In genomic region chr4:109166126-109166525, GRCh38 we compare ENCODE assay signal across 21 cellular contexts.
"Had no signal": no experiment of that assay in that cellular context is flagged by ENCODE, and none has a peak within 500 bp of the region (broad histone marks: within the 10 kb centered on the region; RNA-seq: fewer than 3 reads in every experiment).

No MANE protein-coding gene starts in this region.

- H3K79me2 ChIP-seq: hepatocyte had no signal

- H3K27me3 Mint-ChIP-seq: dendritic cell treated with granulocyte-macrophage colony-stimulating factor and Interleukin-4, amounts not matched to agents 40 ng/mL and 50 ng/mL, for 4 days had no signal

- H2AFZ ChIP-seq: hepatocyte had no signal

- H3K4me3 ChIP-seq: colonic mucosa, esophagus muscularis mucosa, gastroesophageal sphincter, heart left ventricle, hepatocyte, left lung, lower lobe of right lung had no signal

- H3K36me3 Mint-ChIP-seq: immature natural killer cell had no signal

- H3K4me1 Mint-ChIP-seq: immature natural killer cell had no signal

- H3K4me3 Mint-ChIP-seq: dendritic cell treated with granulocyte-macrophage colony-stimulating factor and Interleukin-4, amounts not matched to agents 40 ng/mL and 50 ng/mL, for 4 days; effector memory CD8-positive, alpha-beta T cell; immature natural killer cell had no signal

- H3K9me3 Mint-ChIP-seq: dendritic cell treated with granulocyte-macrophage colony-stimulating factor and Interleukin-4, amounts not matched to agents 40 ng/mL and 50 ng/mL, for 4 days; effector memory CD8-positive, alpha-beta T cell had no signal

- H3K9me3 ChIP-seq: colonic mucosa, esophagus muscularis mucosa, gastroesophageal sphincter, heart left ventricle, left lung, lower lobe of right lung had no signal

- H3K27ac ChIP-seq: colonic mucosa, esophagus muscularis mucosa, foreskin keratinocyte, gastroesophageal sphincter, heart left ventricle, hepatocyte, left lung, lower lobe of right lung had no signal

- H3K36me3 ChIP-seq: colonic mucosa, esophagus muscularis mucosa, gastroesophageal sphincter, heart left ventricle, left lung, lower lobe of right lung had no signal

- H3K27me3 ChIP-seq: colonic mucosa, esophagus muscularis mucosa, gastroesophageal sphincter, heart left ventricle, hepatocyte, left lung had no signal

- DNase-seq: colonic mucosa; cortex of kidney; effector CD8-positive, alpha-beta T cell; effector memory CD8-positive, alpha-beta T cell; foreskin keratinocyte; heart left ventricle; hypothalamus; immature natural killer cell; islet precursor cell; kidney; kidney glomerular epithelial cell; left cardiac atrium; left lung; left ventricle myocardium superior; lower lobe of right lung; mesendoderm; midbrain had no signal

- H3K4me2 ChIP-seq: hepatocyte had no signal

- H3K4me1 ChIP-seq: colonic mucosa, esophagus muscularis mucosa, foreskin keratinocyte, gastroesophageal sphincter, heart left ventricle, left lung, lower lobe of right lung had no signal

- H3K27ac Mint-ChIP-seq: dendritic cell treated with granulocyte-macrophage colony-stimulating factor and Interleukin-4, amounts not matched to agents 40 ng/mL and 50 ng/mL, for 4 days; effector memory CD8-positive, alpha-beta T cell; immature natural killer cell had no signal
